ENCODE assay signal across 9 cellular contexts in the genomic region with DNA sequence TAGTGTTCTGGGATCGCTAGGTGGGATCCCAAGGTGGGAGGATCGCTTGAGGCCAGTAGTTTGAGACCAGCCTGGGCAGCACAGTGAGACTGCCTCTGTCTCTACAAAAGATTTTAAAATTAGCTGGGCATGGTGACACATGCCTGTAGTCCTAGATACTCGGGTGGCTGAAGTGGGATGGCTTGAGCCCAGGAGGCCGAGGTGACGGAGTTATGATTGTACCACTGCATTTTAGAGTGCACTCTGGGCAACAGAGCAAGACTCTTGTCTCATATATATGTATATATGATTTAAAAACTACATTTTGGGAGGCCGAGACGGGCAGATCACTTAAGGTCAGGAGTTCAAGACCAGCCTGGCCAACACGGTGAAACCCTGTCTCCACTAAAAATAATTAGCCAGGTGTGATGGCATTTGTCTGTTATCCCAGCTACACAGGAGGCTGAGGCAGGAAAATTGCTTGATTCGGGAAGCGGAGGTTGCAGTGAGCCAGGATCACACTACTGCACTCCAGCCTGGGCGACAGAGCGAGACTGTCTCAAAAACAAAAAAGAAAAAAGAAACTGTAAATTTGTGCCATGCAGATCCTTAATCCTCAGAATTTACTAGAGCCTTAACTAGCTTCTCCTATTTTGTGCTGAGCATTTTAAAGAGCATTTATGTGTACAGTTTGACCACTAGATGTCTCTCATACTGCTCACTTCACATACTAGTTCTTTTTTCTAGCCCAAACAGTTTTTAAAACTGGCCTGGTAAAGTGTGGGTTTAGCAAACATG.
A peak's percentile ranks its signal among the peaks of the same experiment; 100 is the strongest.
DNase-seq lines count a peak whose midpoint lies in the region; ATAC-seq and TF ChIP-seq lines count a peak whose summit lies in the region.
"Had no signal": no experiment of that assay in that cellular context is flagged by ENCODE, and none has a peak within 500 bp of the region (broad histone marks: within the 10 kb centered on the region; RNA-seq: fewer than 3 reads in every experiment).

No MANE protein-coding gene starts in this region.

- CTCF ChIA-PET in HEK293 (lab: Yijun Ruan, JAX): interaction anchor here (0.7 to 5.0 kb wide), 13 partner anchors 10 to 487 kb away, joined by 3 to 58 read pairs (median 4); no protein-coding TSS in a partner anchor

- intact Hi-C loops in right cardiac atrium (cut with DNase I) (loop anchor here in 3 of 4 donors (2.0 to 5.0 kb wide), 3 partner anchors 211 to 216 kb away; no protein-coding TSS in a partner anchor), spleen (cut with DNase I; ENCODE audit: low total_unique reads) (loop anchor here (5.0 kb wide), 2 partner anchors 144 to 216 kb away; no protein-coding TSS in a partner anchor)

- H3K36me3 Mint-ChIP-seq in stimulated activated memory B cell treated with anti-CD40 and anti-IgM and Interleukin-4, amounts not matched to agents 10 μg/mL and 1 μg/mL and 100 μg/mL, for 72 hours: peaks cover 24% of the 10 kb centered on the region
- peaks cover 53% of the 10 kb centered on the region for H3K36me3 Mint-ChIP-seq in stimulated activated effector memory CD8-positive, alpha-beta T cell treated with anti-CD3 and anti-CD28 coated beads, Interleukin-12 subunit alpha, Interleukin-12 subunit beta, amount 100 ng/mL, for 72 hours

- no peaks in the 10 kb centered on the region for H3K27me3 Mint-ChIP-seq in stimulated activated memory B cell treated with anti-CD40 and anti-IgM and Interleukin-4, amounts not matched to agents 10 μg/mL and 1 μg/mL and 100 μg/mL, for 72 hours

- H3K9me3 ChIP-seq in HEK293 (ENCODE audit: control insufficient read depth, insufficient read depth, low read depth, low read length): no peaks in the 10 kb centered on the region
- H3K9me3 ChIP-seq in right cardiac atrium (ENCODE audit: control insufficient read depth, low read length): no peaks in the 10 kb centered on the region
- H3K9me3 ChIP-seq in spleen: no peaks in the 10 kb centered on the region

- H3K4me3 ChIP-seq in HEK293 (ENCODE audit: low read depth, low read length) (no peak overlapping the region), right cardiac atrium (ENCODE audit: low read length) (no peak overlapping the region), spleen (no peak overlapping the region)

- peak; percentile 25 for DNase-seq in ELF-1 (ENCODE audit: low read depth, low spot score)
- DNase-seq in NCI-H2196 treated with DMSO at 0.1 percent for 48 hours (lab: John Stamatoyannopoulos, UW; ENCODE audit: unreplicated experiment): peak; percentile 32
- peak; percentile 33 for DNase-seq in amniotic stem cell (lab: John Stamatoyannopoulos, UW)
- DNase-seq in right cardiac atrium: peak in 2 of 3 donors; percentile 53 to 55
- DNase-seq in spleen: no peak
- DNase-seq in stimulated activated effector memory CD8-positive, alpha-beta T cell treated with anti-CD3 and anti-CD28 coated beads, Interleukin-12 subunit alpha, Interleukin-12 subunit beta, amount 100 ng/mL, for 72 hours (ENCODE audit: low spot score in 2 of 2): no peak

- H3K27ac ChIP-seq in HEK293 (ENCODE audit: extremely low read depth, low read depth, low read length): no peak overlapping the region
- H3K27ac ChIP-seq in right cardiac atrium (ENCODE audit: low read length): no peak overlapping the region
- no peak overlapping the region for H3K27ac ChIP-seq in spleen

- H3K4me3 Mint-ChIP-seq in stimulated activated memory B cell treated with anti-CD40 and anti-IgM and Interleukin-4, amounts not matched to agents 10 μg/mL and 1 μg/mL and 100 μg/mL, for 72 hours: no peak overlapping the region
- no peak overlapping the region for H3K4me3 Mint-ChIP-seq in stimulated activated effector memory CD8-positive, alpha-beta T cell treated with anti-CD3 and anti-CD28 coated beads, Interleukin-12 subunit alpha, Interleukin-12 subunit beta, amount 100 ng/mL, for 72 hours
- H3K4me3 Mint-ChIP-seq: T-helper 1 cell treated with Interleukin-12 subunit alpha and Interleukin-12 subunit beta and Interleukin-4 antibody, amounts not matched to agents 30 μg/mL and 1 μg/mL, for 36 hours had no signal

- TF ChIP-seq CTCF in HEK293 (tag by site-specific recombination; IDR thresholded peaks at IDR 0.05): no peak
- peak in 10 of 11 experiments; percentile 25 to 69 (median 56) for TF ChIP-seq CTCF in spleen (IDR thresholded peaks at IDR 0.05 in 8 of 11, conservative IDR thresholded peaks at IDR 0.05 in 3 of 11)

- H3K27ac Mint-ChIP-seq in stimulated activated memory B cell treated with anti-CD40 and anti-IgM and Interleukin-4, amounts not matched to agents 10 μg/mL and 1 μg/mL and 100 μg/mL, for 72 hours: no peak overlapping the region
- H3K27ac Mint-ChIP-seq in stimulated activated effector memory CD8-positive, alpha-beta T cell treated with anti-CD3 and anti-CD28 coated beads, Interleukin-12 subunit alpha, Interleukin-12 subunit beta, amount 100 ng/mL, for 72 hours: no peak overlapping the region
- H3K27ac Mint-ChIP-seq: T-helper 1 cell treated with Interleukin-12 subunit alpha and Interleukin-12 subunit beta and Interleukin-4 antibody, amounts not matched to agents 30 μg/mL and 1 μg/mL, for 36 hours had no signal

- ATAC-seq in right cardiac atrium: peak; percentile 80
- no peak for ATAC-seq in stimulated activated memory B cell treated with anti-CD40 and anti-IgM and Interleukin-4, amounts not matched to agents 10 μg/mL and 1 μg/mL and 100 μg/mL, for 72 hours
- no peak for ATAC-seq in stimulated activated effector memory CD8-positive, alpha-beta T cell treated with anti-CD3 and anti-CD28 coated beads, Interleukin-12 subunit alpha, Interleukin-12 subunit beta, amount 100 ng/mL, for 72 hours

- H3K9me3 Mint-ChIP-seq in stimulated activated memory B cell treated with anti-CD40 and anti-IgM and Interleukin-4, amounts not matched to agents 10 μg/mL and 1 μg/mL and 100 μg/mL, for 72 hours: no peaks in the 10 kb centered on the region
- H3K9me3 Mint-ChIP-seq in stimulated activated effector memory CD8-positive, alpha-beta T cell treated with anti-CD3 and anti-CD28 coated beads, Interleukin-12 subunit alpha, Interleukin-12 subunit beta, amount 100 ng/mL, for 72 hours: no peaks in the 10 kb centered on the region
- H3K9me3 Mint-ChIP-seq: T-helper 1 cell treated with Interleukin-12 subunit alpha and Interleukin-12 subunit beta and Interleukin-4 antibody, amounts not matched to agents 30 μg/mL and 1 μg/mL, for 36 hours had no signal

- 68% methylated on average over 12 of the region's 12 CpGs for WGBS in right cardiac atrium
- 83 to 95% (median 91%) methylated on average over 12 of the region's 12 CpGs for WGBS in spleen, 5 donors

- peaks cover 10% of the 10 kb centered on the region for H3K4me1 Mint-ChIP-seq in stimulated activated memory B cell treated with anti-CD40 and anti-IgM and Interleukin-4, amounts not matched to agents 10 μg/mL and 1 μg/mL and 100 μg/mL, for 72 hours
- H3K4me1 Mint-ChIP-seq in stimulated activated effector memory CD8-positive, alpha-beta T cell treated with anti-CD3 and anti-CD28 coated beads, Interleukin-12 subunit alpha, Interleukin-12 subunit beta, amount 100 ng/mL, for 72 hours: no peaks in the 10 kb centered on the region

- H3K27me3 ChIP-seq in right cardiac atrium (ENCODE audit: control insufficient read depth, insufficient read depth) (no peaks in the 10 kb centered on the region), spleen (replicated peaks in 1 of 7) (no peaks in the 10 kb centered on the region)

- H3K36me3 ChIP-seq in HEK293 (ENCODE audit: control insufficient read depth in 2 of 2, insufficient read depth in 1 of 2, low read length in 2 of 2) (peaks cover 0 to 4% of the 10 kb centered on the region in 2 experiments), spleen (peaks cover 0 to 70% (median 12%) of the 10 kb centered on the region in 6 donors)

- TF ChIP-seq POLR2A in spleen (IDR thresholded peaks at IDR 0.05): no peak

- no peaks in the 10 kb centered on the region for H3K4me1 ChIP-seq in HEK293 (ENCODE audit: control insufficient read depth, insufficient read depth, low read length)
- H3K4me1 ChIP-seq in right cardiac atrium (ENCODE audit: control insufficient read depth, insufficient read depth, low read length): no peaks in the 10 kb centered on the region
- H3K4me1 ChIP-seq in spleen: no peaks in the 10 kb centered on the region

- POLR2A ChIA-PET in HEK293 (lab: Yijun Ruan, JAX): interaction anchor here (1.0 kb wide), 1 partner anchor 22 kb away, joined by 6 read pairs; no protein-coding TSS in a partner anchor

TF ChIP-seq in HEK293, 187 proteins besides CTCF, POLR2A, EP300 and RAD21:
- no peak for TF ChIP-seq ZBTB48 (tag by site-specific recombination; IDR thresholded peaks at IDR 0.05)
- peak; percentile 69 for TF ChIP-seq ZNF654 (tag by site-specific recombination; IDR thresholded peaks at IDR 0.05; ENCODE audit: low read depth)

Comparison
In these comparisons a context has a peak if more than half of its experiments do, and no peak if none do; other contexts are left out.
1. DNase-seq: peak in ELF-1 (single experiment), NCI-H2196 treated with DMSO at 0.1 percent for 48 hours (single experiment), amniotic stem cell (single experiment) and right cardiac atrium (2 of 3); none in spleen (single experiment) and stimulated activated effector memory CD8-positive, alpha-beta T cell treated with anti-CD3 and anti-CD28 coated beads, Interleukin-12 subunit alpha, Interleukin-12 subunit beta, amount 100 ng/mL, for 72 hours (0 of 2).
2. ATAC-seq: peak in right cardiac atrium (2 of 2); none in stimulated activated memory B cell treated with anti-CD40 and anti-IgM and Interleukin-4, amounts not matched to agents 10 μg/mL and 1 μg/mL and 100 μg/mL, for 72 hours (single experiment) and stimulated activated effector memory CD8-positive, alpha-beta T cell treated with anti-CD3 and anti-CD28 coated beads, Interleukin-12 subunit alpha, Interleukin-12 subunit beta, amount 100 ng/mL, for 72 hours (single experiment).